ENCODE assay signal across 9 cellular contexts in genomic region chr2:197197808-197198409, GRCh38.
DNase-seq lines count a peak whose midpoint lies in the region; ATAC-seq and TF ChIP-seq lines count a peak whose summit lies in the region.
"Had no signal": no experiment of that assay in that cellular context is flagged by ENCODE, and none has a peak within 500 bp of the region (broad histone marks: within the 10 kb centered on the region; RNA-seq: fewer than 3 reads in every experiment).

No MANE protein-coding gene starts in this region.

- H3K18ac ChIP-seq in trophoblast cell (ENCODE audit: low read length) = no peak overlapping the region

- no peak overlapping the region for H4K12ac ChIP-seq in trophoblast cell (ENCODE audit: low read depth, low read length)

- H3K79me1 ChIP-seq in trophoblast cell (ENCODE audit: low read length) = peaks cover 1% of the 10 kb centered on the region

- H3K27me3 Mint-ChIP-seq in brain = no peaks in the 10 kb centered on the region

- no peaks in the 10 kb centered on the region for H3K9me3 Mint-ChIP-seq in brain

- no peak overlapping the region for H3K9ac ChIP-seq in KMS-11
- H3K9ac ChIP-seq in trophoblast cell (ENCODE audit: low read length) = no peak overlapping the region

- TF ChIP-seq CTCF in DOHH2 (IDR thresholded peaks at IDR 0.05; ENCODE audit: low read depth, low read length, poor library complexity, severe bottlenecking) (no peak), KMS-11 (conservative IDR thresholded peaks at IDR 0.05; ENCODE audit: low read depth, low read length) (no peak), brain (conservative IDR thresholded peaks at IDR 0.05) (no peak)

- H3K14ac ChIP-seq in trophoblast cell (ENCODE audit: low read length) = no peak overlapping the region

- H2BK5ac ChIP-seq in trophoblast cell (ENCODE audit: low read depth, low read length, poor library complexity) = no peak overlapping the region

- H3K9me2 ChIP-seq in DOHH2 (replicated peaks; ENCODE audit: control insufficient read depth, low read length) = no peaks in the 10 kb centered on the region

- H3K36me3 Mint-ChIP-seq in brain = peaks cover 5% of the 10 kb centered on the region

- no peak overlapping the region for H3K4me3 Mint-ChIP-seq in brain

- WGBS in trophoblast cell (ENCODE audit: extremely low coverage, insufficient coverage, insufficient read length) = no CpG with 5 or more reads among the region's 4 CpGs

- H3K4me1 ChIP-seq in DOHH2 (ENCODE audit: control insufficient read depth, low read length) (peaks cover 65% of the 10 kb centered on the region), KMS-11 (ENCODE audit: low read depth, poor library complexity, severe bottlenecking) (peaks cover 17% of the 10 kb centered on the region), trophoblast cell (ENCODE audit: control insufficient read depth in 1 of 2, insufficient read depth in 2 of 2, low read length in 2 of 2) (peaks cover 0 to 4% of the 10 kb centered on the region in 2 experiments)

- H4K20me1 ChIP-seq in DOHH2 (ENCODE audit: control insufficient read depth, insufficient read depth, low read depth, low read length) = no peaks in the 10 kb centered on the region
- H4K20me1 ChIP-seq in KMS-11 (ENCODE audit: insufficient read depth) = no peaks in the 10 kb centered on the region

- H3K4me2 ChIP-seq in DOHH2 (ENCODE audit: low read length) (peak overlapping the region; percentile 70), KMS-11 (peak overlapping the region; percentile 69), trophoblast cell (ENCODE audit: low read length) (no peak overlapping the region)

- H4K8ac ChIP-seq in trophoblast cell (ENCODE audit: low read depth, low read length) = no peak overlapping the region

- ATAC-seq in HG02759 (IDR thresholded peaks at IDR 0.05; ENCODE audit: unreplicated experiment) = no peak

- no peak overlapping the region for H2BK12ac ChIP-seq in trophoblast cell (ENCODE audit: low read length)

- H3K36me3 ChIP-seq in DOHH2 (ENCODE audit: control insufficient read depth, low read length) (no peaks in the 10 kb centered on the region; the same call in 1 of the 2 replicates), KMS-11 (ENCODE audit: insufficient read depth) (no peaks in the 10 kb centered on the region), trophoblast cell (ENCODE audit: control insufficient read depth in 1 of 2, insufficient read depth in 2 of 2, low read length in 2 of 2) (no peaks in the 10 kb centered on the region)

- H3K79me2 ChIP-seq in DOHH2 (ENCODE audit: control insufficient read depth, low read length) (peaks cover 42% of the 10 kb centered on the region), KMS-11 (ENCODE audit: insufficient read depth, low read depth) (no peaks in the 10 kb centered on the region), trophoblast cell (ENCODE audit: control insufficient read depth, insufficient read depth, low read length, poor library complexity) (no peaks in the 10 kb centered on the region)

- H2AK5ac ChIP-seq in trophoblast cell (ENCODE audit: low read length) = no peak overlapping the region

- no peak overlapping the region for H4K91ac ChIP-seq in trophoblast cell (ENCODE audit: low read depth, low read length)

- H3K4me3 ChIP-seq in DOHH2 (ENCODE audit: low read length) (peak overlapping the region; percentile 55), KMS-11 (IDR thresholded peaks at IDR 0.05; ENCODE audit: insufficient read depth, low read depth, low read length) (no peak overlapping the region), trophoblast cell (ENCODE audit: low read depth, low read length) (no peak overlapping the region)

- H3F3A ChIP-seq in DOHH2 (ENCODE audit: control insufficient read depth, insufficient read depth) = peaks cover 13% of the 10 kb centered on the region

- no peak overlapping the region for H3K4ac ChIP-seq in trophoblast cell (ENCODE audit: low read depth, low read length)

- H3K27ac ChIP-seq in DOHH2 (ENCODE audit: low read depth, low read length) (no peak overlapping the region), KMS-11 (no peak overlapping the region), trophoblast cell (ENCODE audit: low read depth, low read length) (no peak overlapping the region)

- H3K27me3 ChIP-seq in DOHH2 (ENCODE audit: control insufficient read depth, low read length) (no peaks in the 10 kb centered on the region), KMS-11 (ENCODE audit: insufficient read depth, low read depth) (no peaks in the 10 kb centered on the region), trophoblast cell (ENCODE audit: insufficient read depth, low read length) (no peaks in the 10 kb centered on the region)

- H3K27ac Mint-ChIP-seq in brain = peak overlapping the region in 3 of 5 experiments; percentile 33 to 85 (median 55)

- no peaks in the 10 kb centered on the region for H3K9me3 ChIP-seq in DOHH2 (ENCODE audit: control insufficient read depth, insufficient read depth, low read length)
- no peaks in the 10 kb centered on the region for H3K9me3 ChIP-seq in trophoblast cell (ENCODE audit: insufficient read depth, low read depth, low read length)

- no peak overlapping the region for H2BK120ac ChIP-seq in trophoblast cell (ENCODE audit: insufficient read depth, low read length, poor library complexity)

- H3K23ac ChIP-seq in trophoblast cell (ENCODE audit: low read length) = no peak overlapping the region

- H3K4me1 Mint-ChIP-seq in brain = peaks cover 39% of the 10 kb centered on the region

- H2AFZ ChIP-seq in KMS-11 (ENCODE audit: low read depth) = peak overlapping the region; percentile 45
- H2AFZ ChIP-seq in trophoblast cell (ENCODE audit: insufficient read depth, low read length, poor library complexity) = peak overlapping the region; percentile 13

- DNase-seq in trophoblast cell (no peak), NK-92 (lab: John Stamatoyannopoulos, UW; ENCODE audit: unreplicated experiment) (no peak), ureter (ENCODE audit: low spot score) (no peak)
- DNase-seq: DMS79, SHP77 had no signal
